ENCODE assay signal across 8 cellular contexts in the genomic region with DNA sequence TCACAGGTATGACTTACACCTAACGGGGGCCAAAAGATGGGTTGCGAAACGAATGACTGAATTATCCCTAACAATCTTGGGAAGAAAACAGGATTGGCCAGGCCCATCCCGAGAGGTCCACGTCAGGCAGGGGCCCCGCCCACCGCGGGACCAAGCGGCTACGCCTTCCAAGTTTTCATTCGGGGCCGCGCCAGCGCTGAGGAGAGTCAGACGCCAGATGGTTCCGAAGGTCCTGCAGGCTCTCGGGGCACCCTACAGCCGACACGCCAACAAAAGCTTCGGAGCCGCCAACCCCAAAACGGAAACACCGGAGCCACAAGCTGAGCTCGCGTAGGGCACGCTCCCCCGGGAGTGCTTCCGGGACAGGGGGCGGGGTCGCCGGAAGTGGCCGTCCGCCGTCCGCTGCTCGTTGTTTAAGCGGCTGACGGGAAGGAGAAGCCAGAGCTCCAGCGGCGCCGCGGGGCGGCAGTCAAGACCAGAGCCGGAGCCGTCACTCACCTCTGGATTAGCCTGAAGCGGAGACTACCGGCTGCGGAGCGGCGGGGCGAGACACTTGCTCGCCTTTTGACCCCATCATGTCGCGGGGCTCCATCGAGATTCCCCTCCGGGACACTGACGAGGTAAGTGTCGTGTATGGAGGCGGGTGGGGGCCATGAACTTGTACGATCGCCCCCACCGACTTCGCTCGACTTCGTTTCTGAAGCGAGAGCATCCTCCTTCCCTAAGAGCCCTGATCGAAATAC.
DNase-seq lines count a peak whose midpoint lies in the region; ATAC-seq lines count a peak whose summit lies in the region.

A gene (plus strand): TSS at position 409 of the 743 bp plus-strand sequence. CDS start 167 bp downstream, at position 576.

- peak within 1 kb of the TSS; percentile 95 for H3K4me3 Mint-ChIP-seq in central memory CD8-positive, alpha-beta T cell

- H3K27ac Mint-ChIP-seq in central memory CD8-positive, alpha-beta T cell (ENCODE audit: low read depth): peak within 1 kb of the TSS; percentile 89

- peaks cover 20% of the 10 kb centered on the region for H3K4me1 Mint-ChIP-seq in central memory CD8-positive, alpha-beta T cell

- DNase-seq in AG20443 (ENCODE audit: low spot score): peak; percentile 94
- DNase-seq in NCI-H446 (lab: John Stamatoyannopoulos, UW): peak; percentile 81 to 98
- peak; percentile 83 for DNase-seq in activated CD4-positive, CD25-positive, alpha-beta regulatory T cell treated with anti-CD3 and anti-CD28 coated beads, Interleukin-2, amount 50 U/mL, for 16 hours (ENCODE audit: low read depth, low spot score)
- peak; percentile 84 to 86 for DNase-seq in central memory CD8-positive, alpha-beta T cell (ENCODE audit: low spot score in 2 of 2)
- peak; percentile 94 for DNase-seq in iris pigment epithelial cell (ENCODE audit: low read depth)
- DNase-seq in stimulated activated CD4-positive, alpha-beta T cell treated with anti-CD3 and anti-CD28 coated beads, Interleukin-12 subunit alpha, Interleukin-12 subunit beta, amount 100 ng/mL, for 48 hours (ENCODE audit: low read depth in 2 of 3, low spot score in 1 of 3): peak; percentile 87 to 92 (median 90)

- H3K36me3 Mint-ChIP-seq in central memory CD8-positive, alpha-beta T cell (ENCODE audit: insufficient read depth): peaks cover 18% of the 10 kb centered on the region

- no peaks in the 10 kb centered on the region for H3K27me3 Mint-ChIP-seq in central memory CD8-positive, alpha-beta T cell

- no peaks in the 10 kb centered on the region for H3K9me3 Mint-ChIP-seq in central memory CD8-positive, alpha-beta T cell

- peak; percentile 88 for ATAC-seq in GM19025 (IDR thresholded peaks at IDR 0.05; ENCODE audit: low read depth, unreplicated experiment)
- peak; percentile 94 for ATAC-seq in HG03342 (IDR thresholded peaks at IDR 0.05; ENCODE audit: unreplicated experiment)
- ATAC-seq in central memory CD8-positive, alpha-beta T cell (replicated peaks; ENCODE audit: extremely low read depth, poor library complexity, severe bottlenecking): peak; percentile 91

Comparison
In these comparisons a context has a peak if more than half of its experiments do, and no peak if none do; other contexts are left out.
1. Peak in every context shown above with its lines: DNase-seq and ATAC-seq.